ENCODE assay signal across 10 cellular contexts in genomic region chr19:38682195-38682867, GRCh38. TPM values are rescaled to one million over a fixed set of nuclear protein-coding genes. Genes with fewer than 3 reads are reported as not detected.
DNase-seq lines count a peak whose midpoint lies in the region; FAIRE-seq and TF ChIP-seq lines count a peak whose summit lies in the region.
"Had no signal": no experiment of that assay in that cellular context is flagged by ENCODE, and none has a peak within 500 bp of the region (broad histone marks: within the 10 kb centered on the region; RNA-seq: fewer than 3 reads in every experiment).

No MANE protein-coding gene starts in this region.

- no peaks in the 10 kb centered on the region for H3K9me3 Mint-ChIP-seq in astrocyte (ENCODE audit: unreplicated experiment)

- H3K27ac Mint-ChIP-seq in astrocyte (ENCODE audit: unreplicated experiment), result peak overlapping the region; percentile 99

- H3K79me2 ChIP-seq in astrocyte (ENCODE audit: insufficient read depth, low read length), result peaks cover 92% of the 10 kb centered on the region

- peaks cover 41% of the 10 kb centered on the region for H3K36me3 Mint-ChIP-seq in astrocyte (ENCODE audit: low read depth, unreplicated experiment)

- no peak for DNase-seq in astrocyte (ENCODE audit: low read depth)
- DNase-seq in NCI-H510A treated with DMSO at 0.1 percent for 48 hours (lab: John Stamatoyannopoulos, UW), result no peak
- no peak for DNase-seq in iPS-NIHi7 (ENCODE audit: extremely low spot score)
- DNase-seq in dermis blood vessel endothelial cell, result no peak
- DNase-seq: activated CD4-positive, alpha-beta T cell treated with anti-CD3 and anti-CD28 coated beads, Interleukin-2, amount 50 U/mL, for 48 hours; stimulated activated CD8-positive, alpha-beta memory T cell treated with anti-CD3 and anti-CD28 coated beads, Interleukin-4, amount 100 ng/mL, for 48 hours had no signal

- H3K27me3 Mint-ChIP-seq in astrocyte (ENCODE audit: low read depth, unreplicated experiment), result no peaks in the 10 kb centered on the region

- no peak for FAIRE-seq in astrocyte (lab: Jason Lieb, UNC)

- H3K9ac ChIP-seq in HUES6 (ENCODE audit: low read length) (peak overlapping the region; percentile 91), astrocyte (ENCODE audit: low read length) (peak overlapping the region; percentile 85), liver (ENCODE audit: low read depth in 1 of 2, low read length in 2 of 2) (peak overlapping the region in 1 of 2 donors; percentile 9), subcutaneous abdominal adipose tissue (ENCODE audit: low read length in 5 of 5) (peak overlapping the region in 1 of 5 donors; percentile 2)

- H2AFZ ChIP-seq in astrocyte (ENCODE audit: low read depth, low read length), result no peak overlapping the region

- no peak for TF ChIP-seq RAD21 in liver (IDR thresholded peaks at IDR 0.05)

- H3K4me1 ChIP-seq in HUES6 (ENCODE audit: control insufficient read depth, insufficient read depth, low read length) (peaks cover 53% of the 10 kb centered on the region), astrocyte (ENCODE audit: insufficient read depth, low read length) (peaks cover 60% of the 10 kb centered on the region), liver (ENCODE audit: control insufficient read depth in 4 of 4, insufficient read depth in 4 of 4, low read length in 3 of 4) (peaks cover 29 to 69% (median 45%) of the 10 kb centered on the region in 4 donors), subcutaneous abdominal adipose tissue (ENCODE audit: control insufficient read depth in 5 of 5, insufficient read depth in 5 of 5, low read length in 5 of 5) (peaks cover 21 to 84% (median 55%) of the 10 kb centered on the region in 5 donors)

- H3K9me3 ChIP-seq in HUES6 (ENCODE audit: control insufficient read depth, insufficient read depth, low read depth, low read length), result no peaks in the 10 kb centered on the region
- H3K9me3 ChIP-seq in astrocyte (ENCODE audit: insufficient read depth, low read depth, low read length), result no peaks in the 10 kb centered on the region
- H3K9me3 ChIP-seq in liver (ENCODE audit: control insufficient read depth in 4 of 4, low read length in 3 of 4), result no peaks in the 10 kb centered on the region
- H3K9me3 ChIP-seq in subcutaneous abdominal adipose tissue (ENCODE audit: control insufficient read depth in 5 of 5, low read length in 5 of 5), result no peaks in the 10 kb centered on the region
- H3K9me3 ChIP-seq: HAP-1 had no signal

- H3K4me1 Mint-ChIP-seq in astrocyte (ENCODE audit: low read depth, unreplicated experiment), result peaks cover 87% of the 10 kb centered on the region

- 97% methylated on average over 11 of the region's 11 CpGs for WGBS in liver

- H3K27ac ChIP-seq in HUES6 (ENCODE audit: low read depth, low read length), result peak overlapping the region; percentile 98
- peak overlapping the region; percentile 100 for H3K27ac ChIP-seq in astrocyte (ENCODE audit: low read depth, low read length)
- H3K27ac ChIP-seq in liver (ENCODE audit: low read depth in 1 of 2, low read length in 2 of 2), result peak overlapping the region; percentile 88 to 92
- H3K27ac ChIP-seq in subcutaneous abdominal adipose tissue (ENCODE audit: low read depth, low read length), result peak overlapping the region; percentile 90

- H3K4me3 ChIP-seq in HUES6 (ENCODE audit: low read depth, low read length) (no peak overlapping the region), astrocyte (ENCODE audit: insufficient read depth, low read depth, low read length) (no peak overlapping the region), liver (ENCODE audit: low read depth in 1 of 3, low read length in 3 of 3) (no peak overlapping the region), subcutaneous abdominal adipose tissue (ENCODE audit: low read depth in 1 of 5, low read length in 5 of 5) (no peak overlapping the region)
- H3K4me3 ChIP-seq: HAP-1 had no signal

- H3K4me3 Mint-ChIP-seq in astrocyte (ENCODE audit: unreplicated experiment), result no peak overlapping the region

- TF ChIP-seq CTCF in astrocyte (IDR thresholded peaks at IDR 0.05; ENCODE audit: insufficient read depth, low read depth, low read length) (no peak), liver (IDR thresholded peaks at IDR 0.05; ENCODE audit: low read depth, low read length, missing input control) (no peak)

- H3K4me2 ChIP-seq in astrocyte (ENCODE audit: low read length), result peak overlapping the region; percentile 79

- H3K27me3 ChIP-seq in HUES6 (ENCODE audit: control insufficient read depth, insufficient read depth, low read length) (no peaks in the 10 kb centered on the region), astrocyte (ENCODE audit: insufficient read depth, low read length) (no peaks in the 10 kb centered on the region), liver (ENCODE audit: control insufficient read depth in 4 of 4, insufficient read depth in 4 of 4, low read length in 3 of 4) (no peaks in the 10 kb centered on the region), subcutaneous abdominal adipose tissue (ENCODE audit: control insufficient read depth in 5 of 5, insufficient read depth in 4 of 5, low read length in 5 of 5) (no peaks in the 10 kb centered on the region)

- H3K36me3 ChIP-seq in HUES6 (ENCODE audit: control insufficient read depth, insufficient read depth, low read length) (peaks cover 27% of the 10 kb centered on the region), astrocyte (ENCODE audit: insufficient read depth, low read length) (peaks cover 14% of the 10 kb centered on the region), liver (ENCODE audit: control insufficient read depth in 4 of 4, insufficient read depth in 3 of 4, low read depth in 1 of 4, low read length in 3 of 4) (peaks cover 0 to 3% (median 0%) of the 10 kb centered on the region in 4 donors), subcutaneous abdominal adipose tissue (ENCODE audit: control insufficient read depth in 5 of 5, insufficient read depth in 5 of 5, low read length in 5 of 5) (peaks cover 0 to 8% (median 4%) of the 10 kb centered on the region in 5 donors)

- H4K20me1 ChIP-seq in astrocyte (ENCODE audit: insufficient read depth, low read length), result peaks cover 37% of the 10 kb centered on the region

TF ChIP-seq in liver, 16 proteins besides CTCF, POLR2A, EP300 and RAD21 (continues in another document):
- TF ChIP-seq YY1 (IDR thresholded peaks at IDR 0.05) (no peak), GABPA (IDR thresholded peaks at IDR 0.05 in 1 of 2, conservative IDR thresholded peaks at IDR 0.05 in 1 of 2) (no peak), NR2F2 (IDR thresholded peaks at IDR 0.05) (no peak), SP1 (IDR thresholded peaks at IDR 0.05) (no peak), HNF4G (IDR thresholded peaks at IDR 0.05) (no peak), RXRA (IDR thresholded peaks at IDR 0.05) (no peak), JUND (IDR thresholded peaks at IDR 0.05) (no peak), FOXA2 (IDR thresholded peaks at IDR 0.05) (no peak), ZBTB33 (IDR thresholded peaks at IDR 0.05) (no peak), FOXA1 (IDR thresholded peaks at IDR 0.05) (no peak)
- TF ChIP-seq, protein P1, sequence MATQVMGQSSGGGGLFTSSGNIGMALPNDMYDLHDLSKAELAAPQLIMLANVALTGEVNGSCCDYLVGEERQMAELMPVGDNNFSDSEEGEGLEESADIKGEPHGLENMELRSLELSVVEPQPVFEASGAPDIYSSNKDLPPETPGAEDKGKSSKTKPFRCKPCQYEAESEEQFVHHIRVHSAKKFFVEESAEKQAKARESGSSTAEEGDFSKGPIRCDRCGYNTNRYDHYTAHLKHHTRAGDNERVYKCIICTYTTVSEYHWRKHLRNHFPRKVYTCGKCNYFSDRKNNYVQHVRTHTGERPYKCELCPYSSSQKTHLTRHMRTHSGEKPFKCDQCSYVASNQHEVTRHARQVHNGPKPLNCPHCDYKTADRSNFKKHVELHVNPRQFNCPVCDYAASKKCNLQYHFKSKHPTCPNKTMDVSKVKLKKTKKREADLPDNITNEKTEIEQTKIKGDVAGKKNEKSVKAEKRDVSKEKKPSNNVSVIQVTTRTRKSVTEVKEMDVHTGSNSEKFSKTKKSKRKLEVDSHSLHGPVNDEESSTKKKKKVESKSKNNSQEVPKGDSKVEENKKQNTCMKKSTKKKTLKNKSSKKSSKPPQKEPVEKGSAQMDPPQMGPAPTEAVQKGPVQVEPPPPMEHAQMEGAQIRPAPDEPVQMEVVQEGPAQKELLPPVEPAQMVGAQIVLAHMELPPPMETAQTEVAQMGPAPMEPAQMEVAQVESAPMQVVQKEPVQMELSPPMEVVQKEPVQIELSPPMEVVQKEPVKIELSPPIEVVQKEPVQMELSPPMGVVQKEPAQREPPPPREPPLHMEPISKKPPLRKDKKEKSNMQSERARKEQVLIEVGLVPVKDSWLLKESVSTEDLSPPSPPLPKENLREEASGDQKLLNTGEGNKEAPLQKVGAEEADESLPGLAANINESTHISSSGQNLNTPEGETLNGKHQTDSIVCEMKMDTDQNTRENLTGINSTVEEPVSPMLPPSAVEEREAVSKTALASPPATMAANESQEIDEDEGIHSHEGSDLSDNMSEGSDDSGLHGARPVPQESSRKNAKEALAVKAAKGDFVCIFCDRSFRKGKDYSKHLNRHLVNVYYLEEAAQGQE (IDR thresholded peaks at IDR 0.05), result no peak
- TF ChIP-seq, protein P2, sequence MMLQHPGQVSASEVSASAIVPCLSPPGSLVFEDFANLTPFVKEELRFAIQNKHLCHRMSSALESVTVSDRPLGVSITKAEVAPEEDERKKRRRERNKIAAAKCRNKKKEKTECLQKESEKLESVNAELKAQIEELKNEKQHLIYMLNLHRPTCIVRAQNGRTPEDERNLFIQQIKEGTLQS (IDR thresholded peaks at IDR 0.05), result no peak
- TF ChIP-seq, protein P3, sequence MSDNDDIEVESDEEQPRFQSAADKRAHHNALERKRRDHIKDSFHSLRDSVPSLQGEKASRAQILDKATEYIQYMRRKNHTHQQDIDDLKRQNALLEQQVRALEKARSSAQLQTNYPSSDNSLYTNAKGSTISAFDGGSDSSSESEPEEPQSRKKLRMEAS (IDR thresholded peaks at IDR 0.05), result no peak

RNA-seq across cellular contexts. Expression of gene ACTN4, which starts 34.9 kb away (rescaled TPM):
- total RNA-seq in astrocyte (805 and 879 TPM in 2 replicates), liver (100 to 1,000 TPM in 1 of 2 donors, 10 to 100 TPM in 1; 93.9 to 164 TPM), dermis blood vessel endothelial cell (315 and 728 TPM in 2 replicates)
- polyA plus RNA-seq in liver, result 100 to 1,000 TPM in 1 of 2 donors, 10 to 100 TPM in 1; 35.4 to 104 TPM
